17 cellular contexts compared by ENCODE assay signal in the genomic region with DNA sequence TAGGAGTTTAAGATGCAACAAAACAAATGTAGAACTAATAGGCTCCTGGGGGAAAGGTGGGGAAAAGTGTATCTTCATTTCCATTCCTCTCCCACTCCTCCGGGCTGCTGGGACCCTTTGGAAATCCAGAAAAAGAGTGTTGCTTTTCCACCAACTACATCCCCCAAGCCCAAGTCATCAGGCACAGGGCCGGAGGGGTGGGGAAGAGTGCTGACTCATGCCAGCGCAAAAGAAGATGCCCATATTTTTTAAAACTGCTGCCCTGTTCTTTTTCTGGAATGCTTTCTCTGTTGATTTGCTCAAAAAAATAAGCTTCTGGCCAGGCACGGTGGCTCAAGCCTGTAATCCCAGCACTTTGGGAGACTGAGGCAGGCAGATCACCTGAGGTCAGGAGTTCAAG.
DNase-seq lines count a peak whose midpoint lies in the region; ATAC-seq and TF ChIP-seq lines count a peak whose summit lies in the region.
"Had no signal": no experiment of that assay in that cellular context is flagged by ENCODE, and none has a peak within 500 bp of the region (broad histone marks: within the 10 kb centered on the region; RNA-seq: fewer than 3 reads in every experiment).

No MANE protein-coding gene starts in this region.

- H3K9me1 ChIP-seq in IMR-90 (ENCODE audit: insufficient read depth, low read length): no peaks in the 10 kb centered on the region; the same call in 1 of the 2 replicates

- peaks cover 9% of the 10 kb centered on the region for H3K4me1 ChIP-seq in IMR-90 (ENCODE audit: control insufficient read depth, insufficient read depth, low read length)

- H4K91ac ChIP-seq in IMR-90 (ENCODE audit: insufficient read depth, low read depth, low read length): no peak overlapping the region

- no CpG with 5 or more reads among the region's 4 CpGs for WGBS in IMR-90 (ENCODE audit: extremely low coverage in 2 of 2, insufficient read length in 1 of 2), 2 experiments

- dilution Hi-C loops in IMR-90 (cut with HindIII; ENCODE audit: low sequenced_read_pairs, unreplicated experiment): no loop called here

- H3K36me3 ChIP-seq in IMR-90 (ENCODE audit: control insufficient read depth, insufficient read depth, low read length): no peaks in the 10 kb centered on the region
- H3K36me3 ChIP-seq: thoracic aorta had no signal

- H3K4me1 Mint-ChIP-seq in brain: peaks cover 27% of the 10 kb centered on the region
- H3K4me1 Mint-ChIP-seq: stimulated activated effector memory CD8-positive, alpha-beta T cell treated with anti-CD3 and anti-CD28 coated beads, Interleukin-12 subunit alpha, Interleukin-12 subunit beta, amount 100 ng/mL, for 72 hours had no signal

- peak overlapping the region; percentile 48 for H3K18ac ChIP-seq in IMR-90 (ENCODE audit: low read depth, low read length)

- H2BK15ac ChIP-seq in IMR-90 (ENCODE audit: low read depth, low read length): no peak overlapping the region

- peak overlapping the region; percentile 30; the same call in 1 of the 2 replicates for H3K14ac ChIP-seq in IMR-90 (replicated peaks; ENCODE audit: low read depth, low read length)

- intact Hi-C loops in IMR-90 (cut with micrococcal nuclease): no loop called here

- ATAC-seq in IMR-90 (ENCODE audit: low read depth): peak; percentile 40
- no peak for ATAC-seq in HG03159 (IDR thresholded peaks at IDR 0.05; ENCODE audit: unreplicated experiment)
- no peak for ATAC-seq in HG03025 (IDR thresholded peaks at IDR 0.05; ENCODE audit: low FRiP score, unreplicated experiment)
- ATAC-seq: stimulated activated effector memory CD8-positive, alpha-beta T cell treated with anti-CD3 and anti-CD28 coated beads, Interleukin-12 subunit alpha, Interleukin-12 subunit beta, amount 100 ng/mL, for 72 hours had no signal

- H2BK120ac ChIP-seq in IMR-90 (ENCODE audit: low read depth, low read length): peak overlapping the region; percentile 93

- peak overlapping the region in 3 of 5 experiments; percentile 13 to 94 (median 44) for H3K27ac Mint-ChIP-seq in brain
- H3K27ac Mint-ChIP-seq: stimulated activated effector memory CD8-positive, alpha-beta T cell treated with anti-CD3 and anti-CD28 coated beads, Interleukin-12 subunit alpha, Interleukin-12 subunit beta, amount 100 ng/mL, for 72 hours had no signal

- no peaks in the 10 kb centered on the region for H3K36me3 Mint-ChIP-seq in brain
- H3K36me3 Mint-ChIP-seq: stimulated activated effector memory CD8-positive, alpha-beta T cell treated with anti-CD3 and anti-CD28 coated beads, Interleukin-12 subunit alpha, Interleukin-12 subunit beta, amount 100 ng/mL, for 72 hours had no signal

- H2BK5ac ChIP-seq in IMR-90 (ENCODE audit: low read depth, low read length, poor library complexity, severe bottlenecking): peak overlapping the region; percentile 60

- H3K4me2 ChIP-seq in IMR-90 (ENCODE audit: low read depth, low read length): no peak overlapping the region

- H3K4ac ChIP-seq in IMR-90 (ENCODE audit: low read depth, low read length): peak overlapping the region; percentile 71; the same call in 1 of the 2 replicates

- TF ChIP-seq CTCF in IMR-90 (conservative IDR thresholded peaks at IDR 0.05; ENCODE audit: low read depth, low read length) (no peak), brain (conservative IDR thresholded peaks at IDR 0.05) (no peak)

- TF ChIP-seq RAD21 in IMR-90 (IDR thresholded peaks at IDR 0.05; ENCODE audit: low read length): no peak

- H3K27ac ChIP-seq in IMR-90 (ENCODE audit: insufficient read depth, low read length): peak overlapping the region; percentile 39; the same call in 1 of the 2 replicates
- H3K27ac ChIP-seq: thoracic aorta had no signal

- H2AK9ac ChIP-seq in IMR-90 (replicated peaks; ENCODE audit: low read depth, low read length, poor library complexity): no peak overlapping the region

- H3K9ac ChIP-seq in IMR-90 (ENCODE audit: low read depth, low read length): no peak overlapping the region

- no TSS peak for BruUV-seq in IMR-90 (replicated peaks; lab: Mats Ljungman, UMichigan)

- H3K27me3 Mint-ChIP-seq in brain: no peaks in the 10 kb centered on the region

- peak overlapping the region; percentile 5 to 76; a peak in 3 of 4 replicates for H4K8ac ChIP-seq in IMR-90 (ENCODE audit: low read depth in 2 of 2, low read length in 2 of 2)

- no peak overlapping the region for H3K4me3 Mint-ChIP-seq in brain
- H3K4me3 Mint-ChIP-seq: stimulated activated effector memory CD8-positive, alpha-beta T cell treated with anti-CD3 and anti-CD28 coated beads, Interleukin-12 subunit alpha, Interleukin-12 subunit beta, amount 100 ng/mL, for 72 hours had no signal

- H3K23ac ChIP-seq in IMR-90 (ENCODE audit: low read depth, low read length): 0 out of 2 replicates have a peak overlapping the region, but pooled peaks have one; percentile 22

- peak overlapping the region; percentile 69; the same call in 1 of the 2 replicates for H2BK20ac ChIP-seq in IMR-90 (ENCODE audit: low read depth, low read length)

- no peaks in the 10 kb centered on the region for H3K27me3 ChIP-seq in IMR-90 (ENCODE audit: control insufficient read depth, insufficient read depth, low read length)

- in situ Hi-C loops in IMR-90 (cut with MboI; ENCODE audit: low sequenced_read_pairs): no loop called here

- peak overlapping the region; percentile 93 for H4K5ac ChIP-seq in IMR-90 (ENCODE audit: low read depth, low read length)

- no peak for TF ChIP-seq POLR2A in IMR-90 (IDR thresholded peaks at IDR 0.05; ENCODE audit: low read depth, low read length)

- H4K20me1 ChIP-seq in IMR-90 (ENCODE audit: insufficient read depth, low read length): no peaks in the 10 kb centered on the region

- H2AK5ac ChIP-seq in IMR-90 (ENCODE audit: low read depth, low read length): no peak overlapping the region; the same call in 1 of the 2 replicates

- POLR2A ChIA-PET in IMR-90 (lab: Charles Lee; ENCODE audit: unreplicated experiment): no interaction called here

- H3K79me1 ChIP-seq in IMR-90 (ENCODE audit: low read depth in 1 of 2, low read length in 2 of 2): no peaks in the 10 kb centered on the region

- no peak overlapping the region for H3K56ac ChIP-seq in IMR-90 (ENCODE audit: extremely low read depth, insufficient read depth, low read length)

- H2AFZ ChIP-seq in IMR-90 (replicated peaks; ENCODE audit: low read length, poor library complexity): peak overlapping the region; percentile 73

- no peak overlapping the region for H3K4me3 ChIP-seq in IMR-90 (ENCODE audit: insufficient read depth, low read depth, low read length)
- H3K4me3 ChIP-seq: thoracic aorta had no signal

- CTCF ChIA-PET in IMR-90 (lab: Yijun Ruan, JAX): interaction anchor here (0.6 to 2.3 kb wide), 4 partner anchors 8 to 147 kb away, joined by 3 to 6 read pairs (median 4); no protein-coding TSS in a partner anchor

- no peaks in the 10 kb centered on the region for H3K9me3 ChIP-seq in IMR-90 (ENCODE audit: control insufficient read depth, insufficient read depth, low read length)
- H3K9me3 ChIP-seq: thoracic aorta had no signal

- H3K9me3 Mint-ChIP-seq in brain: peaks cover 0 to 2% (median 0%) of the 10 kb centered on the region in 5 experiments
- H3K9me3 Mint-ChIP-seq: stimulated activated effector memory CD8-positive, alpha-beta T cell treated with anti-CD3 and anti-CD28 coated beads, Interleukin-12 subunit alpha, Interleukin-12 subunit beta, amount 100 ng/mL, for 72 hours had no signal

- DNase-seq in EH (ENCODE audit: low read depth): peak; percentile 46
- peak; percentile 22 for DNase-seq in IMR-90
- DNase-seq in myocyte (ENCODE audit: low read depth): peak; percentile 49
- no peak for DNase-seq in GF-D8 (lab: John Stamatoyannopoulos, UW)
- DNase-seq in C1 segment of cervical spinal cord (lab: John Stamatoyannopoulos, UW): no peak
- DNase-seq: activated CD4-positive, alpha-beta T cell treated with anti-CD3 and anti-CD28 coated beads, Interleukin-2, amount 50 U/mL, for 1 hour; activated CD8-positive, alpha-beta memory T cell treated with anti-CD3 and anti-CD28 coated beads, Interleukin-2, amount 50 U/mL, for 48 hours; activated gamma-delta T cell; amygdala; hypothalamus; kidney glomerular epithelial cell; NCI-H1436 treated with DMSO at 0.1 percent for 48 hours had no signal

TF ChIP-seq in IMR-90, 13 proteins besides CTCF, POLR2A, EP300 and RAD21:
- TF ChIP-seq CHD1 (IDR thresholded peaks at IDR 0.05; ENCODE audit: low read depth, low read length) (no peak), RFX5 (IDR thresholded peaks at IDR 0.05; ENCODE audit: low read depth, low read length) (no peak), FOS (IDR thresholded peaks at IDR 0.05; ENCODE audit: low read depth, low read length) (no peak), RCOR1 (IDR thresholded peaks at IDR 0.05; ENCODE audit: insufficient replicate concordance, low read length) (no peak), MAFK (IDR thresholded peaks at IDR 0.05; ENCODE audit: low read depth, low read length) (peak; percentile 32), MXI1 (IDR thresholded peaks at IDR 0.05; ENCODE audit: borderline replicate concordance, low read depth, low read length) (no peak), CEBPB (IDR thresholded peaks at IDR 0.05; ENCODE audit: low read depth, low read length) (no peak), NFE2L2 (IDR thresholded peaks at IDR 0.05; ENCODE audit: low read depth, low read length) (peak; percentile 78)
- TF ChIP-seq, protein P1, sequence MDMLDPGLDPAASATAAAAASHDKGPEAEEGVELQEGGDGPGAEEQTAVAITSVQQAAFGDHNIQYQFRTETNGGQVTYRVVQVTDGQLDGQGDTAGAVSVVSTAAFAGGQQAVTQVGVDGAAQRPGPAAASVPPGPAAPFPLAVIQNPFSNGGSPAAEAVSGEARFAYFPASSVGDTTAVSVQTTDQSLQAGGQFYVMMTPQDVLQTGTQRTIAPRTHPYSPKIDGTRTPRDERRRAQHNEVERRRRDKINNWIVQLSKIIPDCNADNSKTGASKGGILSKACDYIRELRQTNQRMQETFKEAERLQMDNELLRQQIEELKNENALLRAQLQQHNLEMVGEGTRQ (IDR thresholded peaks at IDR 0.05; ENCODE audit: low read depth, low read length): no peak

Comparison
In these comparisons a context has a peak if more than half of its experiments do, and no peak if none do; other contexts are left out.
1. DNase-seq: peak in EH (single experiment), IMR-90 (single experiment) and myocyte (single experiment); none in GF-D8 (single experiment) and C1 segment of cervical spinal cord (0 of 14).